In genomic region chr13:25141042-25141441, GRCh38 we compare ENCODE assay signal across 2 cellular contexts.
TF ChIP-seq lines count a peak whose summit lies in the region.

No MANE protein-coding gene starts in this region.

TF ChIP-seq in K562, 482 proteins besides CTCF, POLR2A, EP300 and RAD21:
- TF ChIP-seq CEBPG (CRISPR knock-in tag; IDR thresholded peaks at IDR 0.05) (no peak), CEBPG (tag; conservative IDR thresholded peaks at IDR 0.05 in 1 of 2, IDR thresholded peaks at IDR 0.05 in 1 of 2) (peak; percentile 85 to 87; a peak in 3 of 4 replicates), PCBP2 (IDR thresholded peaks at IDR 0.05; ENCODE audit: low read depth, low read length, poor library complexity, severe bottlenecking) (no peak), HNRNPLL (IDR thresholded peaks at IDR 0.05; ENCODE audit: low read depth, low read length, poor library complexity, severe bottlenecking) (peak; percentile 54), CEBPB (tag; IDR thresholded peaks at IDR 0.05) (peak; percentile 68), ZBTB9 (CRISPR knock-in tag; IDR thresholded peaks at IDR 0.05) (no peak)

TF ChIP-seq in H1, 55 proteins besides CTCF, POLR2A, EP300 and RAD21:
- TF ChIP-seq SP1 (IDR thresholded peaks at IDR 0.05; ENCODE audit: low read depth, low read length) (no peak), CTBP2 (IDR thresholded peaks at IDR 0.05; ENCODE audit: borderline replicate concordance, insufficient read depth, insufficient read length, low read length) (no peak), CEBPB (IDR thresholded peaks at IDR 0.05; ENCODE audit: low read depth, low read length) (no peak), EZH2 (IDR thresholded peaks at IDR 0.05; ENCODE audit: low read depth, low read length, severe bottlenecking) (no peak), RNF2 (IDR thresholded peaks at IDR 0.05; ENCODE audit: borderline replicate concordance, low read depth, low read length, missing control alignments, poor library complexity, severe bottlenecking) (no peak), YY1 (IDR thresholded peaks at IDR 0.05; ENCODE audit: low read depth, low read length) (no peak), NRF1 (IDR thresholded peaks at IDR 0.05; ENCODE audit: low read depth, low read length) (no peak), BRCA1 (IDR thresholded peaks at IDR 0.05; ENCODE audit: low read depth, low read length) (no peak), SRF (IDR thresholded peaks at IDR 0.05; ENCODE audit: low read depth, low read length) (no peak), USF2 (IDR thresholded peaks at IDR 0.05; ENCODE audit: low read length) (no peak), CBX8 (IDR thresholded peaks at IDR 0.05; ENCODE audit: borderline replicate concordance, low read depth, low read length) (no peak), CBX5 (IDR thresholded peaks at IDR 0.05; ENCODE audit: low read depth, low read length) (no peak), HDAC6 (IDR thresholded peaks at IDR 0.05; ENCODE audit: low read depth, low read length) (no peak), ASH2L (IDR thresholded peaks at IDR 0.05; ENCODE audit: low read length) (no peak), SP2 (IDR thresholded peaks at IDR 0.05; ENCODE audit: low read length) (no peak), RFX5 (IDR thresholded peaks at IDR 0.05; ENCODE audit: borderline replicate concordance, low read depth, low read length) (no peak), NANOG (IDR thresholded peaks at IDR 0.05; ENCODE audit: insufficient read depth, low read depth, low read length, poor library complexity, severe bottlenecking) (no peak), EGR1 (IDR thresholded peaks at IDR 0.05; ENCODE audit: borderline replicate concordance, low read depth, low read length) (no peak), POU5F1 (IDR thresholded peaks at IDR 0.05; ENCODE audit: low read depth, low read length) (no peak)
